ENCODE assay signal across 1 cellular context in the genomic region with DNA sequence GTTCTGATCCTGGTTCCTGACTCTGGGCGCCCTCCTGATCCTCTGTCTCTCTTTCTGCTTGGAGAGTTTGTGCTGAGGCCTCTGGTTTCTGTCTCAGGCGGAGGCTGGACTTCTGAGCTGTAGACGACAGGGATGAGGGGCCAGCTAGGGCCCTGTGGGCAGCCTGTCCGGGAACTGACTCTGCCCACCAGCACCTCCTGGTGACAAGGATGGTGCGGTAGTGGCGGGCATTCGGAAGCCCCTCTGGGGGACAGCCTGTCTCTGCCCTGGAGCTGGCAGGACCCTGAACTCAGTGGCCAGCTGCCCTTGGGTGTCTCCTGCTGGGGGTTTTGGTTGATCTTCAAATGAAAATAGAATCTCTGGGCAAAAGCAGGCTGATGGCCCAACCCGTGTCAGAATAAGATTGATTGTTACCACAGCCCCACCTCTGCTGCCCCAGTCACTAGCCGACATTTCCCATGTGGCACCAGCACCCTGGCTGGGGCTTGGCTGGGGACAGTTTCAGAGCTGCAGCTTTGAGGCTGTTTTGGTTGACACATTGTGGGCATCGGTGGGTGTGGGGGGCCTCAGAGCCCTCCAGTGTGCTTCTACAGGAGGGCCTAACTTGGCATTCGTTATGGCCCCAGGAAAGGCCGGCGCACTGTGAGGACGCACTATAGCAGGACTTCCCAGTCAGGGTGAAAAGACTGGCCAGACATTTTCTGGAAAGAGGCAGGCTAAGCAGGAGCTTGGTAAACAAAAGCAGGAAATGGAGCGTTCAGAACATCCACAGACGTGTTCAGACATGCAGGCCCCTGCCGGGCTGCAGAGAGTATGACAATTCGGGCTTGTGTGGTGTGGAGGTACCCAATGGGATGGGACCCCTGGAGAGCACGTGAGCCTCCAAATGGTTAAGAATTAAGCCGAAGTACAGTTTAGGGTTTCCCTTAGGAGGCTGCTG.
TF ChIP-seq lines count a peak whose summit lies in the region.

No MANE protein-coding gene starts in this region.

TF ChIP-seq in K562, 482 proteins besides CTCF, POLR2A, EP300 and RAD21 (continued from another document):
- TF ChIP-seq, protein P1, sequence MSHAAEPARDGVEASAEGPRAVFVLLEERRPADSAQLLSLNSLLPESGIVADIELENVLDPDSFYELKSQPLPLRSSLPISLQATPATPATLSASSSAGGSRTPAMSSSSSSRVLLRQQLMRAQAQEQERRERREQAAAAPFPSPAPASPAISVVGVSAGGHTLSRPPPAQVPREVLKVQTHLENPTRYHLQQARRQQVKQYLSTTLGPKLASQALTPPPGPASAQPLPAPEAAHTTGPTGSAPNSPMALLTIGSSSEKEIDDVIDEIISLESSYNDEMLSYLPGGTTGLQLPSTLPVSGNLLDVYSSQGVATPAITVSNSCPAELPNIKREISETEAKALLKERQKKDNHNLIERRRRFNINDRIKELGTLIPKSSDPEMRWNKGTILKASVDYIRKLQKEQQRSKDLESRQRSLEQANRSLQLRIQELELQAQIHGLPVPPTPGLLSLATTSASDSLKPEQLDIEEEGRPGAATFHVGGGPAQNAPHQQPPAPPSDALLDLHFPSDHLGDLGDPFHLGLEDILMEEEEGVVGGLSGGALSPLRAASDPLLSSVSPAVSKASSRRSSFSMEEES (CRISPR knock-in tag; IDR thresholded peaks at IDR 0.05) = no peak
- no peak for TF ChIP-seq ATF7 (IDR thresholded peaks at IDR 0.05)
- TF ChIP-seq MEIS2 (IDR thresholded peaks at IDR 0.05; ENCODE audit: partially characterized antibody) = peak; percentile 7
- TF ChIP-seq, protein P2, sequence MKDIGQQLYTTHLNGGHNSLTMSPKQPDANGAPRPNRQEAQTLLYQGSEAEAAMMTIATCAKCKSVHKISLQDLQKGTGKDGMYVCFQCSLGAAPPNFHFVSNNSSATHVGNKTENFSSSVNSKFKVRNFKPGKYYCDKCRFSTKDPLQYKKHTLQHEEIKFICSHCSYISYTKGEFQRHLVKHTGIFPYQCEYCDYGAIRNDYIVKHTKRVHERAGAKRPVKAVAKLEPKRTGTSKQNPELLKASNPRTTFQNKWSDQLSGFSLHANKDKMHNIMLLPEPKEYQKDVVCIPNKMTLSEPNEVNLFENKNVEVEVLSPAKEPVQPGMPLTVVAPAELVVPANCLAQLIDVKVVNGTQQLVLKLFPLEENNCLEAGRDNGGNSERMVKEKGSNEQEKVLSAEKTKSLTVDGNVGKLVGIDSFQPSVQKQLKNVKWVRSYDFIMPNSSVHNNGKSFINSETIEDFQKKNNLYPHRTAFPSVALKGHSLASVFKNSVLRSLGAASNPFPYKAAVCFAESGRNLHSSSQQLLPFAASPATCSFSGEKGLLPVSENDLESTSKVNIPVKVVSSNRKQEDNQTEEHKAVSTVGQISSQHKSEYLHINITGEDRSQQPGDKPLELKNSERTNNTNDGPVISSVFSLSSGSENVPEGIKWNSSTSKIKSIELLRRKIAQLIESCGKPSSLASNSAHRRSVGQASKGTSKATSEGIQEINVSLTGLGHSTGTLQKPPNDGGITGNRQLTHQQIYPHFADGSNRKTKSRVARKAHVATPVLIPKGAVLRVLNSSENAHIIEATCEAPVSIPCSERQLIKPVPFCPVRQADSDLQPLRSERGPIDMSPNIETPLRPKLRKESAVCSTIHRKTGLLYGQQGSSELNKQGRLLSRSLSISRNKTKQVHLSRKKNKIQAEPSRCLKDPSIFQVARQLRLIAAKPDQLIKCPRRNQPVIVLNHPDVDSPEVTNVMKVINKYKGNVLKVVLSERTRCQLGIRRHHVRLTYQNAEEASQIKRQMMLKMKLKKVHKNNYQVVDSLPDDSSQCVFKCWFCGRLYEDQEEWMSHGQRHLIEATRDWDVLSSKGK (CRISPR knock-in tag; IDR thresholded peaks at IDR 0.05) = no peak
- TF ChIP-seq ZFPM2 (CRISPR knock-in tag; IDR thresholded peaks at IDR 0.05) = no peak
- TF ChIP-seq, protein P3, sequence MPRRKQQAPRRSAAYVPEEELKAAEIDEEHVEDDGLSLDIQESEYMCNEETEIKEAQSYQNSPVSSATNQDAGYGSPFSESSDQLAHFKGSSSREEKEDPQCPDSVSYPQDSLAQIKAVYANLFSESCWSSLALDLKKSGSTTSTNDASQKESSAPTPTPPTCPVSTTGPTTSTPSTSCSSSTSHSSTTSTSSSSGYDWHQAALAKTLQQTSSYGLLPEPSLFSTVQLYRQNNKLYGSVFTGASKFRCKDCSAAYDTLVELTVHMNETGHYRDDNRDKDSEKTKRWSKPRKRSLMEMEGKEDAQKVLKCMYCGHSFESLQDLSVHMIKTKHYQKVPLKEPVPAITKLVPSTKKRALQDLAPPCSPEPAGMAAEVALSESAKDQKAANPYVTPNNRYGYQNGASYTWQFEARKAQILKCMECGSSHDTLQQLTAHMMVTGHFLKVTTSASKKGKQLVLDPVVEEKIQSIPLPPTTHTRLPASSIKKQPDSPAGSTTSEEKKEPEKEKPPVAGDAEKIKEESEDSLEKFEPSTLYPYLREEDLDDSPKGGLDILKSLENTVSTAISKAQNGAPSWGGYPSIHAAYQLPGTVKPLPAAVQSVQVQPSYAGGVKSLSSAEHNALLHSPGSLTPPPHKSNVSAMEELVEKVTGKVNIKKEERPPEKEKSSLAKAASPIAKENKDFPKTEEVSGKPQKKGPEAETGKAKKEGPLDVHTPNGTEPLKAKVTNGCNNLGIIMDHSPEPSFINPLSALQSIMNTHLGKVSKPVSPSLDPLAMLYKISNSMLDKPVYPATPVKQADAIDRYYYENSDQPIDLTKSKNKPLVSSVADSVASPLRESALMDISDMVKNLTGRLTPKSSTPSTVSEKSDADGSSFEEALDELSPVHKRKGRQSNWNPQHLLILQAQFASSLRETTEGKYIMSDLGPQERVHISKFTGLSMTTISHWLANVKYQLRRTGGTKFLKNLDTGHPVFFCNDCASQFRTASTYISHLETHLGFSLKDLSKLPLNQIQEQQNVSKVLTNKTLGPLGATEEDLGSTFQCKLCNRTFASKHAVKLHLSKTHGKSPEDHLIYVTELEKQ (CRISPR knock-in tag; IDR thresholded peaks at IDR 0.05) = no peak
- no peak for TF ChIP-seq BMI1 (IDR thresholded peaks at IDR 0.05; ENCODE audit: low read length)
- TF ChIP-seq, protein P4, sequence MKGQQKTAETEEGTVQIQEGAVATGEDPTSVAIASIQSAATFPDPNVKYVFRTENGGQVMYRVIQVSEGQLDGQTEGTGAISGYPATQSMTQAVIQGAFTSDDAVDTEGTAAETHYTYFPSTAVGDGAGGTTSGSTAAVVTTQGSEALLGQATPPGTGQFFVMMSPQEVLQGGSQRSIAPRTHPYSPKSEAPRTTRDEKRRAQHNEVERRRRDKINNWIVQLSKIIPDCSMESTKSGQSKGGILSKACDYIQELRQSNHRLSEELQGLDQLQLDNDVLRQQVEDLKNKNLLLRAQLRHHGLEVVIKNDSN (CRISPR knock-in tag; IDR thresholded peaks at IDR 0.05) = peak; percentile 45; the same call in 1 of the 2 replicates
- TF ChIP-seq ZC3H4 (CRISPR knock-in tag; IDR thresholded peaks at IDR 0.05; ENCODE audit: borderline replicate concordance) = no peak
- no peak for TF ChIP-seq GTF2F1 (IDR thresholded peaks at IDR 0.05; ENCODE audit: low read depth, low read length)
- no peak for TF ChIP-seq SRF (CRISPR knock-in tag; IDR thresholded peaks at IDR 0.05)
- TF ChIP-seq, protein P5, sequence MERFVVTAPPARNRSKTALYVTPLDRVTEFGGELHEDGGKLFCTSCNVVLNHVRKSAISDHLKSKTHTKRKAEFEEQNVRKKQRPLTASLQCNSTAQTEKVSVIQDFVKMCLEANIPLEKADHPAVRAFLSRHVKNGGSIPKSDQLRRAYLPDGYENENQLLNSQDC (CRISPR knock-in tag; IDR thresholded peaks at IDR 0.05) = no peak
- TF ChIP-seq BRF1 (IDR thresholded peaks at IDR 0.05; ENCODE audit: borderline replicate concordance, extremely low read depth, insufficient read length) = no peak
- TF ChIP-seq, protein P6, sequence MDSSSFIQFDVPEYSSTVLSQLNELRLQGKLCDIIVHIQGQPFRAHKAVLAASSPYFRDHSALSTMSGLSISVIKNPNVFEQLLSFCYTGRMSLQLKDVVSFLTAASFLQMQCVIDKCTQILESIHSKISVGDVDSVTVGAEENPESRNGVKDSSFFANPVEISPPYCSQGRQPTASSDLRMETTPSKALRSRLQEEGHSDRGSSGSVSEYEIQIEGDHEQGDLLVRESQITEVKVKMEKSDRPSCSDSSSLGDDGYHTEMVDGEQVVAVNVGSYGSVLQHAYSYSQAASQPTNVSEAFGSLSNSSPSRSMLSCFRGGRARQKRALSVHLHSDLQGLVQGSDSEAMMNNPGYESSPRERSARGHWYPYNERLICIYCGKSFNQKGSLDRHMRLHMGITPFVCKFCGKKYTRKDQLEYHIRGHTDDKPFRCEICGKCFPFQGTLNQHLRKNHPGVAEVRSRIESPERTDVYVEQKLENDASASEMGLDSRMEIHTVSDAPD (CRISPR knock-in tag; IDR thresholded peaks at IDR 0.05) = no peak
- no peak for TF ChIP-seq PHTF2 (CRISPR knock-in tag; IDR thresholded peaks at IDR 0.05)
- TF ChIP-seq ZNF766 (CRISPR knock-in tag; conservative IDR thresholded peaks at IDR 0.05) = no peak
